Comparison of ENCODE assay signal across 24 cellular contexts in the genomic region with DNA sequence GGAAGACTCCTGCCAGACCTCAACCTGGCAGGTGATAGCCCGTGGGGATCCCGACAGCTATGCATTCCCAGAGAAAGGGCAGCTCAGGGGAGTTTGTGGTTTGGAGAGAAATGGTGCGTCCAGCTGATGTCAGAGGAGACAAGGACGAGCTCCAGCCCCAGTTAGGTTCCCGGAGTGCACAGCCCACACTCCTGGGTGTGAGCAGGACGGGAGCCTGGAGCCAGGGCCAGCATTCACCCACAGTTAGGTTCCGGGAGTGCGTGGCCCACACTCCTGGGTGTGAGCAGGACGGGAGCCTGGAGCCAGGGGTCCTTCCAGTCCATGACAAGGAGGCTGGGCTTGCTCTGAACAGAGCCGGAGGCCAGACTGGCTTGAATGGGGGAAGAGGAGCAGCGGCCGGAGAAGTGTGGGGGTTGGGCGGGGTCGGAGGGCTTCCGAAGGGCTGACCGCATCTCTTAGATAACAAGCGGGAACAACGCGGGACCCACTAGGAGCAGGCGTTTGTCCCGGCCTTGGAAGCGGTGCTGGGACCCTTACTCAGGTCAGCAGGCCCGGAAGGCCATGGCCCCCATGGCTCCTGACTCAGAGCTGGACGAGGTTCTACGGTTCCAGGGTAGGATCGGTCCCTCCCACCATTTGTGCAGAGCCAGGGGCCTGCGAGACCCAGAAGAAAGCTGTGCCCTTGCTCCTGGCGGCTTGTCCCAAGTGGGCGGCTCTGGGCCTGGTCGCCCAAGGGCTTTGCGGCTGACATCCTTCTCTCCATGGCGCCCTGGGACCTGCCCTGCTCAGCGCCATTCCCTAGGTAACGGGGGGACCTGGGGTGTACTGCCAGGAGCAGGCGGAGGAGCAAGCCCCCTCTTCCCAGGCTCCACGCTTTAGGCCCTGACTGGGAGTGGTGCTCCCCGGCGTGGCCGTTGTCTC.
"Had no signal": no experiment of that assay in that cellular context is flagged by ENCODE, and none has a peak within 500 bp of the region (broad histone marks: within the 10 kb centered on the region; RNA-seq: fewer than 3 reads in every experiment).

No MANE protein-coding gene starts in this region.

- ATAC-seq: activated CD8-positive, alpha-beta T cell treated with anti-CD3 and anti-CD28 coated beads, Interleukin-2, amount 10 ng/mL, durations not matched to agents 7 days and 5 days; mucosa of descending colon; stimulated activated effector memory CD8-positive, alpha-beta T cell treated with anti-CD3 and anti-CD28 coated beads, Interleukin-12 subunit alpha, Interleukin-12 subunit beta, amount 100 ng/mL, for 72 hours had no signal

- H3K27ac ChIP-seq: cardiac muscle cell, esophagus muscularis mucosa, prostate gland, right atrium auricular region, skin epidermis, stomach, suprapubic skin, transverse colon, uterus had no signal

- H3K4me1 Mint-ChIP-seq: nephron progenitor cell had no signal

- DNase-seq: activated CD4-positive, alpha-beta T cell treated with anti-CD3 and anti-CD28 coated beads for 48 hours; activated CD8-positive, alpha-beta T cell treated with anti-CD3 and anti-CD28 coated beads, Interleukin-2, amount 10 ng/mL, durations not matched to agents 7 days and 5 days; activated effector memory CD4-positive, alpha-beta T cell treated with Interleukin-2 at 50 U/mL for 16 hours; activated naive CD4-positive, alpha-beta T cell treated with anti-CD3 and anti-CD28 coated beads for 36 hours; activated naive CD8-positive, alpha-beta T cell treated with anti-CD3 and anti-CD28 coated beads, Interleukin-2, amount 10 ng/mL, durations not matched to agents 7 days and 5 days; activated T-cell treated with anti-CD3 and anti-CD28 coated beads, Interleukin-2, amount 50 U/mL, for 48 hours; amniotic stem cell; dermis blood vessel endothelial cell; effector memory CD4-positive, alpha-beta T cell; hippocampal formation; mesenchymal stem cell; mucosa of descending colon; nephron progenitor cell; SK-N-SH; stomach; transverse colon; uterus had no signal

- H3K27me3 ChIP-seq: right atrium auricular region had no signal

- H3K4me3 Mint-ChIP-seq: activated CD8-positive, alpha-beta T cell treated with anti-CD3 and anti-CD28 coated beads, Interleukin-2, amount 10 ng/mL, durations not matched to agents 7 days and 5 days; activated naive CD4-positive, alpha-beta T cell treated with anti-CD3 and anti-CD28 coated beads for 36 hours; activated naive CD8-positive, alpha-beta T cell treated with anti-CD3 and anti-CD28 coated beads, Interleukin-2, amount 10 ng/mL, durations not matched to agents 7 days and 5 days; nephron progenitor cell; stimulated activated effector memory CD8-positive, alpha-beta T cell treated with anti-CD3 and anti-CD28 coated beads, Interleukin-12 subunit alpha, Interleukin-12 subunit beta, amount 100 ng/mL, for 72 hours had no signal

- H3K4me2 ChIP-seq: SK-N-SH had no signal

- H3K9me3 Mint-ChIP-seq: activated naive CD8-positive, alpha-beta T cell treated with anti-CD3 and anti-CD28 coated beads, Interleukin-2, amount 10 ng/mL, durations not matched to agents 7 days and 5 days; stimulated activated effector memory CD8-positive, alpha-beta T cell treated with anti-CD3 and anti-CD28 coated beads, Interleukin-12 subunit alpha, Interleukin-12 subunit beta, amount 100 ng/mL, for 72 hours had no signal

- H3K9ac ChIP-seq: SK-N-SH had no signal

- H3K36me3 Mint-ChIP-seq: activated naive CD8-positive, alpha-beta T cell treated with anti-CD3 and anti-CD28 coated beads, Interleukin-2, amount 10 ng/mL, durations not matched to agents 7 days and 5 days; stimulated activated effector memory CD8-positive, alpha-beta T cell treated with anti-CD3 and anti-CD28 coated beads, Interleukin-12 subunit alpha, Interleukin-12 subunit beta, amount 100 ng/mL, for 72 hours had no signal

- H3K9me3 ChIP-seq: mucosa of descending colon, prostate gland, right atrium auricular region, SK-N-SH, stomach, suprapubic skin, transverse colon, uterus had no signal

- H3K4me1 ChIP-seq: esophagus muscularis mucosa, prostate gland, right atrium auricular region, stomach, suprapubic skin, transverse colon, uterus had no signal

- H3K27ac Mint-ChIP-seq: activated CD8-positive, alpha-beta T cell treated with anti-CD3 and anti-CD28 coated beads, Interleukin-2, amount 10 ng/mL, durations not matched to agents 7 days and 5 days; activated naive CD4-positive, alpha-beta T cell treated with anti-CD3 and anti-CD28 coated beads for 36 hours; activated naive CD8-positive, alpha-beta T cell treated with anti-CD3 and anti-CD28 coated beads, Interleukin-2, amount 10 ng/mL, durations not matched to agents 7 days and 5 days; nephron progenitor cell; stimulated activated effector memory CD8-positive, alpha-beta T cell treated with anti-CD3 and anti-CD28 coated beads, Interleukin-12 subunit alpha, Interleukin-12 subunit beta, amount 100 ng/mL, for 72 hours had no signal
